Comparison of ENCODE assay signal across 8 cellular contexts in the genomic region with DNA sequence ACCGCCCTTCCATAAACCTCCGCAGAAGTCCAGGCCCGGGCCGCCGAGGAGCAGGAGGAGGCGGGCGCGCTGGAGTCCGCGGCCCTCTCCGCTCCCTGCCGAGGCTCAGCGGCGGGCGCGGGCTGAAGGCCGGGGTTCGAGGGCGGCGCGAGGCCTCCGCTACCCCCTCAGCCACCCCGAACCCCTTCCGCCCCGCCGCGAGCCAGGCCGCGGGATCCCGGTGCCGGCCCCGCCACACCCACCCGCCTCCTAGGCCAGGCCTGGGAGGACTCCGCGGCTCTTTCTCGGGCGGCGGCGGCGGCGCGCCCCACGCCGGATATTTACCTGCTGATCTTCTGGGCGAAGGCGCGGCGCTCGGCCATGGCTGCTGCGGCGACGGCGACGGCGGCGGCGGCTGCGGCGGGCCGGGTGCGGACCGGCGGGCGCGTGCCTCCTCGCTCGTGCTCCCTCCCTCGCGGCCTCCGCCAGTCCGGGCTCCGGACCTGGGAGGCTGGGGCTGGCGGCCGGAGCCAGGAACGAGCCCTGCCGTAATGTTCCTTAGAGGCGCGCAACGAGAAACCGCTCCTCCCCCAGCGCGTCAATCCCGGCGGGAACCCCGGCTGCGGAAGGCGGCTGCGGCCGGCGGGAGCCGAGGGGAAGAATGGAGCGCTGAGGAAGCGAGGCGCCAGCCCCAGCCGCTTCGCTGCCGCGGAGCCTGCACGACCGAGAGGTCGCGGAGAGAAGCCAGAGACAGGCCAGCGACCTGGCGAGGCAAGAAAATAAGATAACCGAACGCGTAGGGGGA. TPM values are rescaled to one million over a fixed set of nuclear protein-coding genes. Genes with fewer than 3 reads are reported as not detected.
DNase-seq lines count a peak whose midpoint lies in the region; ATAC-seq and TF ChIP-seq lines count a peak whose summit lies in the region.

DOCK7 (minus strand) TSS at position 484 of the 784 bp plus-strand sequence; CDS start at position 362, 122 bp downstream.

- H3K4me1 ChIP-seq in right lobe of liver = peaks cover 0 to 43% (median 7%) of the 10 kb centered on the region in 4 donors

- H3K36me3 Mint-ChIP-seq in activated CD4-positive, alpha-beta memory T cell treated with anti-CD3 and anti-CD28 coated beads, Interleukin-2, amount 10 ng/mL, durations not matched to agents 7 days and 5 days (ENCODE audit: low read depth) = no peaks in the 10 kb centered on the region

- peak in 13 of 14 donors; percentile 32 to 78 (median 60) for DNase-seq in C1 segment of cervical spinal cord (lab: John Stamatoyannopoulos, UW)
- peak; percentile 19 to 60 for DNase-seq in NCI-H524 (lab: John Stamatoyannopoulos, UW)
- DNase-seq in activated CD4-positive, alpha-beta memory T cell treated with anti-CD3 and anti-CD28 coated beads, Interleukin-2, amount 10 ng/mL, durations not matched to agents 7 days and 5 days = peak; percentile 64
- peak; percentile 11 for DNase-seq in effector CD4-positive, alpha-beta T cell
- peak; percentile 83 to 87 (median 86) for DNase-seq in right lobe of liver
- DNase-seq in stimulated activated CD4-positive, alpha-beta T cell treated with anti-CD3 and anti-CD28 coated beads, Interleukin-4, amount 100 ng/mL, for 4 hours = peak; percentile 26 to 46

- TF ChIP-seq CTCF in right lobe of liver (IDR thresholded peaks at IDR 0.05) = no peak

- peak within 1 kb of the TSS; percentile 33 for H3K27ac Mint-ChIP-seq in activated CD4-positive, alpha-beta memory T cell treated with anti-CD3 and anti-CD28 coated beads, Interleukin-2, amount 10 ng/mL, durations not matched to agents 7 days and 5 days

- H3K4me3 Mint-ChIP-seq in activated CD4-positive, alpha-beta memory T cell treated with anti-CD3 and anti-CD28 coated beads, Interleukin-2, amount 10 ng/mL, durations not matched to agents 7 days and 5 days = peak within 1 kb of the TSS; percentile 87

- TF ChIP-seq POLR2A in GM19193 (IDR thresholded peaks at IDR 0.05; ENCODE audit: extremely low read depth, insufficient read depth, insufficient read length) (peak; percentile 55), right lobe of liver (IDR thresholded peaks at IDR 0.05) (peak; percentile 88)

- CTCF ChIA-PET in activated CD4-positive, alpha-beta memory T cell treated with anti-CD3 and anti-CD28 coated beads, Interleukin-2, amount 10 ng/mL, durations not matched to agents 7 days and 5 days (lab: Charles Lee) = interaction anchor here (0.9 kb wide), 1 partner anchor 29 kb away, joined by 3 read pairs; no protein-coding TSS in a partner anchor

- no peaks in the 10 kb centered on the region for H3K27me3 ChIP-seq in right lobe of liver

- no peaks in the 10 kb centered on the region for H3K27me3 Mint-ChIP-seq in activated CD4-positive, alpha-beta memory T cell treated with anti-CD3 and anti-CD28 coated beads, Interleukin-2, amount 10 ng/mL, durations not matched to agents 7 days and 5 days

- POLR2A ChIA-PET in activated CD4-positive, alpha-beta memory T cell treated with anti-CD3 and anti-CD28 coated beads, Interleukin-2, amount 10 ng/mL, durations not matched to agents 7 days and 5 days (lab: Charles Lee) = interaction anchor here (1.0 kb wide), 1 partner anchor 252 kb away, joined by 3 read pairs; no protein-coding TSS in a partner anchor

- H3K36me3 ChIP-seq in right lobe of liver = no peaks in the 10 kb centered on the region

- peaks cover 30% of the 10 kb centered on the region for H3K4me1 Mint-ChIP-seq in activated CD4-positive, alpha-beta memory T cell treated with anti-CD3 and anti-CD28 coated beads, Interleukin-2, amount 10 ng/mL, durations not matched to agents 7 days and 5 days

- WGBS in right lobe of liver (ENCODE audit: insufficient coverage, low coverage, low lambda C conversion rate, missing lambda C conversion rate) = 0% methylated on average over 22 of the region's 107 CpGs

- intact Hi-C loops in right lobe of liver (cut with DNase I) = no loop called here

- H3K9me3 Mint-ChIP-seq in activated CD4-positive, alpha-beta memory T cell treated with anti-CD3 and anti-CD28 coated beads, Interleukin-2, amount 10 ng/mL, durations not matched to agents 7 days and 5 days = no peaks in the 10 kb centered on the region

- peak within 1 kb of the TSS; percentile 69 to 83 (median 79) for H3K4me3 ChIP-seq in right lobe of liver

- peak within 1 kb of the TSS; percentile 77 to 91 (median 84) for H3K27ac ChIP-seq in right lobe of liver

- ATAC-seq in HG03280 (IDR thresholded peaks at IDR 0.05; ENCODE audit: unreplicated experiment) (peak; percentile 75), right lobe of liver (peak; percentile 79 to 93 (median 90))

- no peaks in the 10 kb centered on the region for H3K9me3 ChIP-seq in right lobe of liver

RNA-seq across cellular contexts. Expression of gene DOCK7, which starts in this region (rescaled TPM):
- total RNA-seq in activated CD4-positive, alpha-beta memory T cell treated with anti-CD3 and anti-CD28 coated beads, Interleukin-2, amount 10 ng/mL, durations not matched to agents 7 days and 5 days = 10 to 100 TPM in 1 of 2 experiments, 1 to 10 TPM in 1; 7.6 to 13.5 TPM
- 10 to 100 TPM; 14.1 to 28.4 (median 20.1) TPM for total RNA-seq in right lobe of liver

Comparison
In these comparisons a context has a peak if more than half of its experiments do, and no peak if none do; other contexts are left out.
1. Peak in every context shown above with its lines: DNase-seq, ATAC-seq, H3K4me3 ChIP-seq and H3K27ac ChIP-seq.
2. DNase-seq: peak in every context shown above with its lines; median percentile 86 in right lobe of liver; 64 in activated CD4-positive, alpha-beta memory T cell treated with anti-CD3 and anti-CD28 coated beads, Interleukin-2, amount 10 ng/mL, durations not matched to agents 7 days and 5 days; 60 in C1 segment of cervical spinal cord; 40 in NCI-H524; 36 in stimulated activated CD4-positive, alpha-beta T cell treated with anti-CD3 and anti-CD28 coated beads, Interleukin-4, amount 100 ng/mL, for 4 hours; 11 in effector CD4-positive, alpha-beta T cell.